20 cellular contexts compared by ENCODE assay signal in the genomic region with DNA sequence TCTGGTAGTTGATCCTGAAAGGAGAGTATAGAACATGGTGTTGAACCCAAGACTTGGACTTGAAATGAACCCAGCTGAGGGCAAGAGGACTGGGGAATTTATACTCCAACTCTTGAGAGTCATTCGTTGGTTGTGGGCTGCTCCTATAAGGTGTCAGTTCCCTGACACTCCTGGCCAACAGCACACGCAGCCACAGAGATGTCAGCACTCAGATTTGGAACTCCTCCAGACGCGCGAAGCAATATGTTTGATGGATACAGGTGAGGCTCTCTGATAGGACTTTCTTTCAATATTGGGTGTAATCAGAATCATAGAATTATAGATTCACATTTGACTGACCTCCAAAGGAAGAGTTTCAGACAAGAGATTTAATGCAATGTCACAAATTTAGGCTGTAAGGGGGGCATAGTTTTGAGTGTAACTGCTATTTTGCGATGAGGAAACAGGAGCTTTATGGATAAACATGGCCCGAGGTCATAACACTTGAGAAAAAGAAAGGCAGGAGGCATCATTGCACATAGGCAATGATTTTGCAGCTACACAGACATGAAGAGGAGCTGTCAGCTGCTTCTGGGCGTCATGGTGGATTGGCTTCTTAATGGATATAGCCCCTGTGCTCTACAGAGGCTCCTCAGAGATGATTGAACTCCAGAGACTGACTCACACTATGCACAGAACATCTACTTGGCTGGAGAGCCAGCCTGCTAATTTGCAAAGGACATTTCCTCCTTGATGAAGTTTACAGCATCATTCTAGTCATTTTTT.
"Had no signal": no experiment of that assay in that cellular context is flagged by ENCODE, and none has a peak within 500 bp of the region (broad histone marks: within the 10 kb centered on the region; RNA-seq: fewer than 3 reads in every experiment).

No MANE protein-coding gene starts in this region.

- H3K27ac Mint-ChIP-seq: T-cell; T-helper 1 cell treated with Interleukin-12 subunit alpha and Interleukin-12 subunit beta and Interleukin-4 antibody, amounts not matched to agents 30 μg/mL and 1 μg/mL, for 36 hours had no signal

- H3K4me3 Mint-ChIP-seq: T-cell; T-helper 1 cell treated with Interleukin-12 subunit alpha and Interleukin-12 subunit beta and Interleukin-4 antibody, amounts not matched to agents 30 μg/mL and 1 μg/mL, for 36 hours had no signal

- H3K4me1 Mint-ChIP-seq: T-cell had no signal

- H3K36me3 Mint-ChIP-seq: T-cell had no signal

- H3K9me3 Mint-ChIP-seq: T-cell; T-helper 1 cell treated with Interleukin-12 subunit alpha and Interleukin-12 subunit beta and Interleukin-4 antibody, amounts not matched to agents 30 μg/mL and 1 μg/mL, for 36 hours had no signal

- H3K9me3 ChIP-seq: SK-N-SH had no signal

- DNase-seq: Kasumi-1, KBM-7, MM.1S, NCI-H1092 treated with DMSO at 0.1 percent for 48 hours, NCI-H1436, NCI-H2029 treated with DMSO at 0.1 percent for 48 hours, NCI-H2171 treated with DMSO at 0.1 percent for 48 hours, NCI-H226, NCI-H446, NCI-H510A, NCI-H524 treated with DMSO at 0.1 percent for 48 hours, NCI-H69, NCI-H774, Right ventricle myocardium superior, RPMI8226, SIG-M5, SK-N-SH, SW 1271, T-cell had no signal

- H3K4me2 ChIP-seq: SK-N-SH had no signal

- H3K9ac ChIP-seq: SK-N-SH had no signal
